7 cellular contexts compared by ENCODE assay signal in the genomic region with DNA sequence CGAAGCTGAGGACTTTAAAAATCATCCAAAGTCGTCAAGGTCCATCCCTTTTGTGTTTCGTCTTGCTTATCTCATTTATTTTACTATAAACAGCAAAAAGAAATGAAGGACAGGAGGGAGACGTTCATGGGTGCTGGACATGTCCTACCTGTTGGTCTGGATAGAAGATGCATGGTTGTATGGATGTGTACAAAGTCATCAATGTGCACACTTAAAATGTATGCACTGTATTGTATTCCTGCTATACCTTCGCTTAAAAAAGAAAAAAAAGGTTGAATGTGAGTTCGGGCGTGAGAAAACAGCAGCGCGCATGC. TPM values are rescaled to one million over a fixed set of nuclear protein-coding genes. Genes with fewer than 3 reads are reported as not detected.
DNase-seq lines count a peak whose midpoint lies in the region; ATAC-seq and TF ChIP-seq lines count a peak whose summit lies in the region.

No MANE protein-coding gene starts in this region.

- H3K27me3 ChIP-seq in iPS-18a (ENCODE audit: control insufficient read depth, insufficient read depth, low read length), result peaks cover 29% of the 10 kb centered on the region

- peaks cover 7% of the 10 kb centered on the region for H3K4me1 ChIP-seq in iPS-18a (ENCODE audit: control insufficient read depth, low read depth, low read length)

- no peak for DNase-seq in HEK293T (ENCODE audit: extremely low spot score)
- no peak for DNase-seq in activated CD8-positive, alpha-beta T cell treated with anti-CD3 and anti-CD28 coated beads, Interleukin-2, amount 10 ng/mL, durations not matched to agents 7 days and 5 days
- DNase-seq in stimulated activated naive CD8-positive, alpha-beta T cell treated with anti-CD3 and anti-CD28 coated beads, Interleukin-15, amount 100 ng/mL, for 72 hours, result no peak
- no peak for DNase-seq in cerebellar cortex (ENCODE audit: low spot score)
- DNase-seq in NCI-H187 treated with DMSO at 0.1 percent for 48 hours (lab: John Stamatoyannopoulos, UW), result no peak

- no peak for ATAC-seq in activated CD8-positive, alpha-beta T cell treated with anti-CD3 and anti-CD28 coated beads, Interleukin-2, amount 10 ng/mL, durations not matched to agents 7 days and 5 days
- ATAC-seq in stimulated activated naive CD8-positive, alpha-beta T cell treated with anti-CD3 and anti-CD28 coated beads, Interleukin-15, amount 100 ng/mL, for 72 hours, result no peak
- ATAC-seq in HG03565 (IDR thresholded peaks at IDR 0.05; ENCODE audit: unreplicated experiment), result no peak

- peak overlapping the region; percentile 70 for H3K4me3 ChIP-seq in iPS-18a (ENCODE audit: low read length)

- peaks cover 10% of the 10 kb centered on the region for H3K9me3 Mint-ChIP-seq in activated CD8-positive, alpha-beta T cell treated with anti-CD3 and anti-CD28 coated beads, Interleukin-2, amount 10 ng/mL, durations not matched to agents 7 days and 5 days (ENCODE audit: insufficient read depth)
- H3K9me3 Mint-ChIP-seq in stimulated activated naive CD8-positive, alpha-beta T cell treated with anti-CD3 and anti-CD28 coated beads, Interleukin-15, amount 100 ng/mL, for 72 hours, result no peaks in the 10 kb centered on the region

- H3K27ac ChIP-seq in iPS-18a (ENCODE audit: low read length), result no peak overlapping the region

- peak overlapping the region; percentile 91 for H3K4me3 Mint-ChIP-seq in activated CD8-positive, alpha-beta T cell treated with anti-CD3 and anti-CD28 coated beads, Interleukin-2, amount 10 ng/mL, durations not matched to agents 7 days and 5 days
- peak overlapping the region; percentile 92 to 95 for H3K4me3 Mint-ChIP-seq in stimulated activated naive CD8-positive, alpha-beta T cell treated with anti-CD3 and anti-CD28 coated beads, Interleukin-15, amount 100 ng/mL, for 72 hours

- POLR2A ChIA-PET in HEK293T (lab: Yijun Ruan, JAX), result interaction anchor here (0.5 to 3.0 kb wide), 15 partner anchors 9 to 245 kb away, joined by 3 to 25 read pairs (median 5); partner anchors contain the start of genes MRFAP1 and S100P
- POLR2A ChIA-PET in activated CD8-positive, alpha-beta T cell treated with anti-CD3 and anti-CD28 coated beads, Interleukin-2, amount 10 ng/mL, durations not matched to agents 7 days and 5 days (lab: Charles Lee), result interaction anchor here (0.6 to 3.1 kb wide), 10 partner anchors 11 to 356 kb away, joined by 3 to 39 read pairs (median 6); partner anchors contain the start of gene TBC1D14

- no peaks in the 10 kb centered on the region for H3K9me3 ChIP-seq in iPS-18a (ENCODE audit: control insufficient read depth, low read depth, low read length)

- H3K27ac Mint-ChIP-seq in activated CD8-positive, alpha-beta T cell treated with anti-CD3 and anti-CD28 coated beads, Interleukin-2, amount 10 ng/mL, durations not matched to agents 7 days and 5 days, result peak overlapping the region; percentile 97
- peak overlapping the region; percentile 95 to 98 for H3K27ac Mint-ChIP-seq in stimulated activated naive CD8-positive, alpha-beta T cell treated with anti-CD3 and anti-CD28 coated beads, Interleukin-15, amount 100 ng/mL, for 72 hours

- peaks cover 40% of the 10 kb centered on the region for H3K4me1 Mint-ChIP-seq in activated CD8-positive, alpha-beta T cell treated with anti-CD3 and anti-CD28 coated beads, Interleukin-2, amount 10 ng/mL, durations not matched to agents 7 days and 5 days (ENCODE audit: low read depth)
- peaks cover 41% of the 10 kb centered on the region for H3K4me1 Mint-ChIP-seq in stimulated activated naive CD8-positive, alpha-beta T cell treated with anti-CD3 and anti-CD28 coated beads, Interleukin-15, amount 100 ng/mL, for 72 hours

- peaks cover 18% of the 10 kb centered on the region for H3K36me3 Mint-ChIP-seq in activated CD8-positive, alpha-beta T cell treated with anti-CD3 and anti-CD28 coated beads, Interleukin-2, amount 10 ng/mL, durations not matched to agents 7 days and 5 days (ENCODE audit: low read depth)

- CTCF ChIA-PET in HEK293T (lab: Yijun Ruan, JAX), result interaction anchor here (0.5 to 1.7 kb wide), 3 partner anchors 11 to 167 kb away, joined by 3 read pairs; no protein-coding TSS in a partner anchor
- CTCF ChIA-PET in activated CD8-positive, alpha-beta T cell treated with anti-CD3 and anti-CD28 coated beads, Interleukin-2, amount 10 ng/mL, durations not matched to agents 7 days and 5 days (lab: Charles Lee), result interaction anchor here (1.0 to 22.2 kb wide), 10 partner anchors 9 to 354 kb away, joined by 3 to 354 read pairs (median 10); partner anchors contain the start of genes KIAA0232 and TADA2B

- H3K36me3 ChIP-seq in iPS-18a (ENCODE audit: control insufficient read depth, low read depth, low read length), result no peaks in the 10 kb centered on the region

- H3K27me3 Mint-ChIP-seq in activated CD8-positive, alpha-beta T cell treated with anti-CD3 and anti-CD28 coated beads, Interleukin-2, amount 10 ng/mL, durations not matched to agents 7 days and 5 days (ENCODE audit: low read depth), result no peaks in the 10 kb centered on the region
- no peaks in the 10 kb centered on the region for H3K27me3 Mint-ChIP-seq in stimulated activated naive CD8-positive, alpha-beta T cell treated with anti-CD3 and anti-CD28 coated beads, Interleukin-15, amount 100 ng/mL, for 72 hours

- no peak overlapping the region for H3K9ac ChIP-seq in iPS-18a (ENCODE audit: low read length)

TF ChIP-seq in HEK293T, 16 proteins besides CTCF, POLR2A, EP300 and RAD21:
- TF ChIP-seq ZNF384 (IDR thresholded peaks at IDR 0.05) (peak; percentile 63; the same call in 1 of the 2 replicates), ARNT (IDR thresholded peaks at IDR 0.05) (no peak)

RNA-seq across cellular contexts. Expression of gene BLOC1S4, which starts 0.3 kb away (rescaled TPM):
- 10 to 100 TPM; 19.6 to 21.5 TPM for total RNA-seq in activated CD8-positive, alpha-beta T cell treated with anti-CD3 and anti-CD28 coated beads, Interleukin-2, amount 10 ng/mL, durations not matched to agents 7 days and 5 days

RNA-seq across cellular contexts. Expression of gene MRFAP1L1, which starts 6.0 kb away (rescaled TPM):
- total RNA-seq in activated CD8-positive, alpha-beta T cell treated with anti-CD3 and anti-CD28 coated beads, Interleukin-2, amount 10 ng/mL, durations not matched to agents 7 days and 5 days, result 10 to 100 TPM; 65.5 to 67.4 TPM

RNA-seq across cellular contexts. Expression of gene S100P, which starts 22.0 kb away (rescaled TPM):
- 1 to 10 TPM; 8.3 to 8.5 TPM for total RNA-seq in activated CD8-positive, alpha-beta T cell treated with anti-CD3 and anti-CD28 coated beads, Interleukin-2, amount 10 ng/mL, durations not matched to agents 7 days and 5 days
